Comparison of ENCODE assay signal across 28 cellular contexts in genomic region chr14:55884819-55885218, GRCh38.
DNase-seq lines count a peak whose midpoint lies in the region; ATAC-seq, FAIRE-seq and TF ChIP-seq lines count a peak whose summit lies in the region.
"Had no signal": no experiment of that assay in that cellular context is flagged by ENCODE, and none has a peak within 500 bp of the region (broad histone marks: within the 10 kb centered on the region; RNA-seq: fewer than 3 reads in every experiment).

No MANE protein-coding gene starts in this region.

- no peak for FAIRE-seq in astrocyte (lab: Jason Lieb, UNC)

- no peak overlapping the region for H3K18ac ChIP-seq in mesenchymal stem cell (ENCODE audit: low read depth in 1 of 2, low read length in 2 of 2)

- no peak overlapping the region for H3K27ac Mint-ChIP-seq in astrocyte (ENCODE audit: unreplicated experiment)
- H3K27ac Mint-ChIP-seq: activated CD4-positive, alpha-beta T cell treated with anti-CD3 and anti-CD28 coated beads for 36 hours; activated T-cell treated with anti-CD3 and anti-CD28 coated beads, Interleukin-2, amount 50 U/mL, for 24 hours; CD4-positive, alpha-beta T cell; natural killer cell treated with Interleukin-12 subunit alpha and Interleukin-12 subunit beta and Interleukin-15 and Interleukin-18, amount 100 ng/mL, for 72 hours had no signal

- H2BK15ac ChIP-seq in mesenchymal stem cell (ENCODE audit: low read depth, poor library complexity, severe bottlenecking) = no peak overlapping the region

- ATAC-seq in GM21381 (IDR thresholded peaks at IDR 0.05; ENCODE audit: unreplicated experiment) = no peak
- ATAC-seq: activated CD4-positive, alpha-beta T cell treated with anti-CD3 and anti-CD28 coated beads for 36 hours; left ventricle myocardium superior; natural killer cell treated with Interleukin-12 subunit alpha and Interleukin-12 subunit beta and Interleukin-15 and Interleukin-18, amount 100 ng/mL, for 72 hours; right cardiac atrium had no signal

- no peaks in the 10 kb centered on the region for H4K20me1 ChIP-seq in astrocyte (ENCODE audit: insufficient read depth, low read length)

- H3K14ac ChIP-seq in mesenchymal stem cell (ENCODE audit: low read length in 2 of 2) = no peak overlapping the region

- peaks cover 24% of the 10 kb centered on the region for H3K27me3 Mint-ChIP-seq in astrocyte (ENCODE audit: low read depth, unreplicated experiment)

- no peak overlapping the region for H4K91ac ChIP-seq in mesenchymal stem cell (ENCODE audit: low read length)

- no peaks in the 10 kb centered on the region for H3K36me3 Mint-ChIP-seq in astrocyte (ENCODE audit: low read depth, unreplicated experiment)
- H3K36me3 Mint-ChIP-seq: natural killer cell treated with Interleukin-12 subunit alpha and Interleukin-12 subunit beta and Interleukin-15 and Interleukin-18, amount 100 ng/mL, for 72 hours had no signal

- H3K4me1 Mint-ChIP-seq in astrocyte (ENCODE audit: low read depth, unreplicated experiment) = peaks cover 10% of the 10 kb centered on the region
- H3K4me1 Mint-ChIP-seq: activated CD4-positive, alpha-beta T cell treated with anti-CD3 and anti-CD28 coated beads for 36 hours had no signal

- no peak for TF ChIP-seq CTCF in astrocyte (IDR thresholded peaks at IDR 0.05; ENCODE audit: insufficient read depth, low read depth, low read length)

- H3K9ac ChIP-seq in astrocyte (ENCODE audit: low read length) = no peak overlapping the region
- peak overlapping the region; percentile 25 for H3K9ac ChIP-seq in mesenchymal stem cell (ENCODE audit: low read length)
- H3K9ac ChIP-seq: SK-N-SH had no signal

- no peak overlapping the region for H2BK5ac ChIP-seq in mesenchymal stem cell (ENCODE audit: low read depth, low read length, poor library complexity, severe bottlenecking)

- H2BK120ac ChIP-seq in mesenchymal stem cell (ENCODE audit: low read depth, low read length) = no peak overlapping the region

- no peak overlapping the region for H3K4ac ChIP-seq in mesenchymal stem cell (ENCODE audit: low read depth in 1 of 2, low read length in 2 of 2)

- peaks cover 2% of the 10 kb centered on the region for H3K9me3 Mint-ChIP-seq in astrocyte (ENCODE audit: unreplicated experiment)
- H3K9me3 Mint-ChIP-seq: activated T-cell treated with anti-CD3 and anti-CD28 coated beads, Interleukin-2, amount 50 U/mL, for 24 hours; CD4-positive, alpha-beta T cell; natural killer cell treated with Interleukin-12 subunit alpha and Interleukin-12 subunit beta and Interleukin-15 and Interleukin-18, amount 100 ng/mL, for 72 hours had no signal

- no peaks in the 10 kb centered on the region for H3K79me2 ChIP-seq in astrocyte (ENCODE audit: insufficient read depth, low read length)

- no peaks in the 10 kb centered on the region for H3K36me3 ChIP-seq in astrocyte (ENCODE audit: insufficient read depth, low read length)
- H3K36me3 ChIP-seq in mesenchymal stem cell (ENCODE audit: control insufficient read depth in 1 of 2, insufficient read depth in 2 of 2, low read depth in 1 of 2, low read length in 2 of 2) = no peaks in the 10 kb centered on the region
- H3K36me3 ChIP-seq: colonic mucosa, esophagus squamous epithelium, thyroid gland had no signal

- no peak overlapping the region for H3K4me3 Mint-ChIP-seq in astrocyte (ENCODE audit: unreplicated experiment)
- H3K4me3 Mint-ChIP-seq: activated CD4-positive, alpha-beta T cell treated with anti-CD3 and anti-CD28 coated beads for 36 hours; activated T-cell treated with anti-CD3 and anti-CD28 coated beads, Interleukin-2, amount 50 U/mL, for 24 hours; CD4-positive, alpha-beta T cell; natural killer cell treated with Interleukin-12 subunit alpha and Interleukin-12 subunit beta and Interleukin-15 and Interleukin-18, amount 100 ng/mL, for 72 hours had no signal

- DNase-seq in DMS153 (lab: John Stamatoyannopoulos, UW) (peak; percentile 32), M059J (ENCODE audit: low read depth) (peak; percentile 19), astrocyte (ENCODE audit: low read depth) (peak; percentile 52), mesenchymal stem cell (no peak), islet precursor cell (no peak), COLO829 (ENCODE audit: low spot score) (no peak), NCI-H345 treated with DMSO at 0.1 percent for 48 hours (lab: John Stamatoyannopoulos, UW; ENCODE audit: unreplicated experiment) (no peak)
- DNase-seq: activated CD4-positive, alpha-beta T cell treated with anti-CD3 and anti-CD28 coated beads for 36 hours; activated naive CD4-positive, alpha-beta T cell treated with Interleukin-2 at 50 U/mL for 16 hours; activated T-cell treated with anti-CD3 and anti-CD28 coated beads, Interleukin-2, amount 50 U/mL, for 24 hours; amniotic stem cell; CD4-positive, alpha-beta T cell; colonic mucosa; DMS53; effector memory CD4-positive, alpha-beta T cell; esophagus squamous epithelium; KBM-7; left ventricle myocardium superior; midbrain; NCI-H2081; right cardiac atrium; SK-N-SH; stimulated activated CD4-positive, alpha-beta T cell treated with anti-CD3 and anti-CD28 coated beads, Interleukin-4, amount 100 ng/mL, for 24 hours; stimulated activated naive CD4-positive, alpha-beta T cell treated with Interleukin-2 at 50 U/mL for 16 hours; T-helper 2 cell; thyroid gland had no signal

- H3K9me3 ChIP-seq in astrocyte (ENCODE audit: insufficient read depth, low read depth, low read length) (no peaks in the 10 kb centered on the region), mesenchymal stem cell (ENCODE audit: control insufficient read depth, low read length) (no peaks in the 10 kb centered on the region)
- H3K9me3 ChIP-seq: colonic mucosa, esophagus squamous epithelium, SK-N-SH, thyroid gland had no signal

- H3K4me2 ChIP-seq in astrocyte (ENCODE audit: low read length) (no peak overlapping the region), mesenchymal stem cell (ENCODE audit: low read length, poor library complexity, severe bottlenecking) (no peak overlapping the region)
- H3K4me2 ChIP-seq: SK-N-SH had no signal

- H4K8ac ChIP-seq in mesenchymal stem cell (ENCODE audit: low read length) = no peak overlapping the region

- no peaks in the 10 kb centered on the region for H3K79me1 ChIP-seq in mesenchymal stem cell (replicated peaks; ENCODE audit: low read length, poor library complexity, severe bottlenecking)

- no peak overlapping the region for H3K27ac ChIP-seq in astrocyte (ENCODE audit: low read depth, low read length)
- no peak overlapping the region for H3K27ac ChIP-seq in mesenchymal stem cell (ENCODE audit: low read length, poor library complexity, severe bottlenecking)
- H3K27ac ChIP-seq: colonic mucosa, esophagus squamous epithelium, thyroid gland had no signal

- WGBS in mesenchymal stem cell = 88% methylated on average over 4 of the region's 4 CpGs

- H2AK5ac ChIP-seq in mesenchymal stem cell (ENCODE audit: low read length, severe bottlenecking) = no peak overlapping the region

- H3K4me3 ChIP-seq in astrocyte (ENCODE audit: insufficient read depth, low read depth, low read length) = no peak overlapping the region
- no peak overlapping the region for H3K4me3 ChIP-seq in mesenchymal stem cell (ENCODE audit: insufficient read depth in 1 of 2, low read depth in 1 of 2, low read length in 2 of 2)
- H3K4me3 ChIP-seq: colonic mucosa, esophagus squamous epithelium, thyroid gland had no signal

- no peaks in the 10 kb centered on the region for H3K4me1 ChIP-seq in astrocyte (ENCODE audit: insufficient read depth, low read length)
- peaks cover 5% of the 10 kb centered on the region for H3K4me1 ChIP-seq in mesenchymal stem cell (ENCODE audit: control insufficient read depth, insufficient read depth, low read depth, low read length)
- H3K4me1 ChIP-seq: colonic mucosa, thyroid gland had no signal

- H2AFZ ChIP-seq in astrocyte (ENCODE audit: low read depth, low read length) = no peak overlapping the region
- H2AFZ ChIP-seq in mesenchymal stem cell (ENCODE audit: low read depth, low read length) = no peak overlapping the region

- no peak overlapping the region for H3K23ac ChIP-seq in mesenchymal stem cell (ENCODE audit: low read length in 2 of 2)

- H3K27me3 ChIP-seq in astrocyte (ENCODE audit: insufficient read depth, low read length) = peaks cover 8% of the 10 kb centered on the region
- H3K27me3 ChIP-seq in mesenchymal stem cell (ENCODE audit: control insufficient read depth in 1 of 2, insufficient read depth in 1 of 2, low read length in 2 of 2) = peaks cover 0 to 4% of the 10 kb centered on the region in 2 experiments
- H3K27me3 ChIP-seq: colonic mucosa, esophagus squamous epithelium, thyroid gland had no signal

- H2BK12ac ChIP-seq in mesenchymal stem cell (ENCODE audit: low read length in 2 of 2) = no peak overlapping the region

Comparison
In these comparisons a context has a peak if more than half of its experiments do, and no peak if none do; other contexts are left out.
1. DNase-seq: peak in DMS153 (single experiment), M059J (single experiment) and astrocyte (single experiment); none in mesenchymal stem cell (single experiment), islet precursor cell (single experiment), COLO829 (single experiment) and NCI-H345 treated with DMSO at 0.1 percent for 48 hours (single experiment).